ENCODE assay signal across 8 cellular contexts in genomic region chr20:41028359-41029149, GRCh38. TPM values are rescaled to one million over a fixed set of nuclear protein-coding genes. Genes with fewer than 3 reads are reported as not detected.
A peak's percentile ranks its signal among the peaks of the same experiment; 100 is the strongest.
DNase-seq lines count a peak whose midpoint lies in the region; ATAC-seq, FAIRE-seq and TF ChIP-seq lines count a peak whose summit lies in the region.

TOP1 (plus strand) TSS chr20:41028822; CDS start chr20:41029068, 246 bp downstream.

- peak; percentile 92 for ATAC-seq in GM21526 (IDR thresholded peaks at IDR 0.05; ENCODE audit: low FRiP score, unreplicated experiment)

- H3K79me2 ChIP-seq in OCI-LY7 (ENCODE audit: insufficient read depth, low read depth, low read length) = peaks cover 56% of the 10 kb centered on the region
- peaks cover 49% of the 10 kb centered on the region for H3K79me2 ChIP-seq in endothelial cell of umbilical vein (ENCODE audit: control insufficient read depth, insufficient read depth, low read length)

- no peaks in the 10 kb centered on the region for H3K9me3 ChIP-seq in OCI-LY7 (ENCODE audit: low read length)
- H3K9me3 ChIP-seq in endothelial cell of umbilical vein (replicated peaks; ENCODE audit: control insufficient read depth, insufficient read depth, low read length) = no peaks in the 10 kb centered on the region

- H3K4me3 ChIP-seq in OCI-LY7 (ENCODE audit: low read depth, low read length, poor library complexity, severe bottlenecking) (peak within 1 kb of the TSS; percentile 88), endothelial cell of umbilical vein (replicated peaks in 1 of 3; ENCODE audit: insufficient read depth in 1 of 3, low read depth in 1 of 3, low read length in 3 of 3) (peak within 1 kb of the TSS; percentile 83 to 98 (median 96))

- H3K9ac ChIP-seq in endothelial cell of umbilical vein (replicated peaks; ENCODE audit: extremely low read depth, insufficient read depth, low read length) = peak within 1 kb of the TSS; percentile 97

- POLR2A ChIA-PET in OCI-LY7 (lab: Charles Lee) = interaction anchor here (0.6 to 7.6 kb wide), 8 partner anchors 9 to 245 kb away, joined by 3 to 88 read pairs (median 4); no protein-coding TSS in a partner anchor
- POLR2A ChIA-PET in endothelial cell of umbilical vein (lab: Charles Lee) = interaction anchor here (1.0 to 1.8 kb wide), 3 partner anchors 19 to 37 kb away, joined by 3 to 8 read pairs (median 4); no protein-coding TSS in a partner anchor

- no peak for FAIRE-seq in D721Med (lab: Jason Lieb, UNC)
- peak; percentile 96 for FAIRE-seq in endothelial cell of umbilical vein (lab: Jason Lieb, UNC)

- no TSS peak for BruUV-seq in OCI-LY7 (replicated peaks; lab: Mats Ljungman, UMichigan)
- BruUV-seq in endothelial cell of umbilical vein (replicated peaks; lab: Mats Ljungman, UMichigan) = no TSS peak

- peak within 1 kb of the TSS; percentile 54 for H3K27ac ChIP-seq in OCI-LY7 (ENCODE audit: low read depth, low read length, poor library complexity, severe bottlenecking)
- H3K27ac ChIP-seq in endothelial cell of umbilical vein (ENCODE audit: insufficient read depth, low read depth, low read length) = peak within 1 kb of the TSS; percentile 98

- H3K36me3 ChIP-seq in OCI-LY7 (ENCODE audit: insufficient read depth, low read length) (peaks cover 47% of the 10 kb centered on the region), endothelial cell of umbilical vein (ENCODE audit: control insufficient read depth in 2 of 2, extremely low read depth in 1 of 2, insufficient read depth in 2 of 2, low read length in 2 of 2) (no peaks in the 10 kb centered on the region)

- H3K9me2 ChIP-seq in OCI-LY7 (ENCODE audit: insufficient read depth, low read length) = no peaks in the 10 kb centered on the region

- H4K20me1 ChIP-seq in OCI-LY7 (ENCODE audit: insufficient read depth, low read length) = peaks cover 40% of the 10 kb centered on the region
- peaks cover 20% of the 10 kb centered on the region for H4K20me1 ChIP-seq in endothelial cell of umbilical vein (replicated peaks; ENCODE audit: control insufficient read depth, extremely low read depth, insufficient read depth, low read length)

- H3K4me2 ChIP-seq in OCI-LY7 (ENCODE audit: low read length) = peak within 1 kb of the TSS; percentile 92
- peak within 1 kb of the TSS; percentile 100 for H3K4me2 ChIP-seq in endothelial cell of umbilical vein (ENCODE audit: insufficient read depth, low read length)

- peak; percentile 97 for TF ChIP-seq POLR2A in endothelial cell of umbilical vein (IDR thresholded peaks at IDR 0.05; ENCODE audit: low read depth, low read length)

- DNase-seq in D721Med (ENCODE audit: insufficient read length, low spot score) = peak; percentile 97
- DNase-seq in HuH-7.5 (ENCODE audit: low spot score) = peak; percentile 98
- DNase-seq in OCI-LY7 (ENCODE audit: low spot score) = peak; percentile 100
- DNase-seq in activated T-cell treated with anti-CD3 and anti-CD28 coated beads for 1 hour (ENCODE audit: low read depth) = peak; percentile 100
- DNase-seq in endothelial cell of umbilical vein (ENCODE audit: low read depth, low spot score) = peak; percentile 100
- DNase-seq in middle frontal gyrus (ENCODE audit: extremely low spot score, low spot score) = peak; percentile 99
- DNase-seq in stimulated activated CD8-positive, alpha-beta memory T cell treated with anti-CD3 and anti-CD28 coated beads, Interleukin-2, amount 100 ng/mL, for 48 hours (ENCODE audit: low read depth in 2 of 2) = peak; percentile 100

- no peaks in the 10 kb centered on the region for H3K9me1 ChIP-seq in endothelial cell of umbilical vein (replicated peaks; ENCODE audit: control insufficient read depth, extremely low read depth, insufficient read depth, low read length)

- no peaks in the 10 kb centered on the region for H3K27me3 ChIP-seq in endothelial cell of umbilical vein (ENCODE audit: control insufficient read depth in 2 of 2, insufficient read depth in 2 of 2, low read length in 2 of 2)

- H2AFZ ChIP-seq in OCI-LY7 (ENCODE audit: low read length) (no peak within 1 kb of the TSS), endothelial cell of umbilical vein (ENCODE audit: low read depth, low read length) (peak within 1 kb of the TSS; percentile 20)

- dilution Hi-C loops in endothelial cell of umbilical vein (cut with MboI; ENCODE audit: extremely low pct_ligation_motif_present, low sequenced_read_pairs) = no loop called here

- peaks cover 61% of the 10 kb centered on the region for H3K4me1 ChIP-seq in OCI-LY7 (ENCODE audit: insufficient read depth, low read length, poor library complexity, severe bottlenecking)
- H3K4me1 ChIP-seq in endothelial cell of umbilical vein (ENCODE audit: control insufficient read depth, extremely low read depth, insufficient read depth, low read length) = peaks cover 38% of the 10 kb centered on the region

- intact Hi-C loops in OCI-LY7 (cut with micrococcal nuclease; ENCODE audit: unreplicated experiment) = loop anchor here (1.0 to 2.0 kb wide), 2 partner anchors 18 to 37 kb away; no protein-coding TSS in a partner anchor
- intact Hi-C loops in endothelial cell of umbilical vein (cut with micrococcal nuclease) = loop anchor here (1.0 to 2.0 kb wide), 5 partner anchors 25 to 66 kb away; no protein-coding TSS in a partner anchor

- CTCF ChIA-PET in OCI-LY7 (lab: Charles Lee; ENCODE audit: unreplicated experiment) = interaction anchor here (0.6 to 1.1 kb wide), 2 partner anchors 38 to 106 kb away, joined by 4 to 5 read pairs; no protein-coding TSS in a partner anchor
- CTCF ChIA-PET in endothelial cell of umbilical vein (lab: Charles Lee) = interaction anchor here (9.0 kb wide), 1 partner anchor 38 kb away, joined by 87 read pairs; no protein-coding TSS in a partner anchor

- no peak for TF ChIP-seq CTCF in D721Med (IDR thresholded peaks at IDR 0.05; ENCODE audit: insufficient read depth, missing control alignments)
- no peak for TF ChIP-seq CTCF in OCI-LY7 (conservative IDR thresholded peaks at IDR 0.05; ENCODE audit: low read length)
- no peak for TF ChIP-seq CTCF in endothelial cell of umbilical vein (IDR thresholded peaks at IDR 0.05; ENCODE audit: extremely low read depth in 1 of 2, insufficient read depth in 1 of 2, low read depth in 1 of 2, low read length in 2 of 2)

TF ChIP-seq in endothelial cell of umbilical vein, 7 proteins besides CTCF, POLR2A, EP300 and RAD21:
- TF ChIP-seq POLR2AphosphoS5 (IDR thresholded peaks at IDR 0.05; ENCODE audit: insufficient read depth, low read depth, low read length) = peak; percentile 95
- TF ChIP-seq MYC (IDR thresholded peaks at IDR 0.05; ENCODE audit: low read depth, low read length) = peak; percentile 80
- TF ChIP-seq MAX (IDR thresholded peaks at IDR 0.05; ENCODE audit: insufficient read depth, insufficient read length) = peak; percentile 97
- no peak for TF ChIP-seq FOS (IDR thresholded peaks at IDR 0.05; ENCODE audit: borderline replicate concordance, insufficient read depth, low read length)
- TF ChIP-seq GATA2 (IDR thresholded peaks at IDR 0.05; ENCODE audit: insufficient read depth, insufficient read length, low read depth, low read length) = no peak

RNA-seq across cellular contexts. Expression of gene TOP1, which starts in this region (rescaled TPM):
- 44.6 and 53.0 TPM in 2 replicates for total RNA-seq in OCI-LY7 (2014; rRNA removed; shearing (Covaris generic))
- total RNA-seq in OCI-LY7 (2022) (168 and 200 TPM in 2 replicates), endothelial cell of umbilical vein (75.1 and 77.4 TPM in 2 replicates)
- 3.7 and 7.0 TPM in 2 replicates for polyA plus RNA-seq in endothelial cell of umbilical vein
- polyA plus RNA-seq in endothelial cell of umbilical vein (2011; cell fraction: cytosol; rRNA removed) = 13.9 and 14.1 TPM in 2 replicates
- polyA plus RNA-seq in endothelial cell of umbilical vein (2011; cell fraction: nucleus; rRNA removed) = 23.7 and 33.5 TPM in 2 replicates
- polyA plus RNA-seq in endothelial cell of umbilical vein (2012) = 68.9 and 93.6 TPM in 2 replicates
- polyA minus RNA-seq in endothelial cell of umbilical vein = 8.9 and 12.3 TPM in 2 replicates
- polyA minus RNA-seq in endothelial cell of umbilical vein (2011; cell fraction: cytosol; rRNA and poly(A)+ RNA removed) = 26.7 TPM
- 15.4 and 17.3 TPM in 2 replicates for polyA minus RNA-seq in endothelial cell of umbilical vein (2011; cell fraction: nucleus; rRNA and poly(A)+ RNA removed)

Comparison
In these comparisons a context has a peak if more than half of its experiments do, and no peak if none do; other contexts are left out.
1. Peak in every context shown above with its lines: DNase-seq, ATAC-seq, H3K4me3 ChIP-seq and H3K27ac ChIP-seq.